ENCODE assay signal across 14 cellular contexts in genomic region chr19:1009043-1009975, GRCh38. TPM values are rescaled to one million over a fixed set of nuclear protein-coding genes. Genes with fewer than 3 reads are reported as not detected.
DNase-seq lines count a peak whose midpoint lies in the region; ATAC-seq, FAIRE-seq and TF ChIP-seq lines count a peak whose summit lies in the region.
"Had no signal": no experiment of that assay in that cellular context is flagged by ENCODE, and none has a peak within 500 bp of the region (broad histone marks: within the 10 kb centered on the region; RNA-seq: fewer than 3 reads in every experiment).

No MANE protein-coding gene starts in this region.

- FAIRE-seq in H54 (lab: Jason Lieb, UNC) (no peak), endothelial cell of umbilical vein (lab: Jason Lieb, UNC) (no peak)
- FAIRE-seq: RCC 7860 had no signal

- CTCF ChIA-PET in endothelial cell of umbilical vein (lab: Charles Lee) = no interaction called here

- H3K9ac ChIP-seq in endothelial cell of umbilical vein (replicated peaks; ENCODE audit: extremely low read depth, insufficient read depth, low read length) = no peak overlapping the region

- H3K79me2 ChIP-seq in endothelial cell of umbilical vein (ENCODE audit: control insufficient read depth, insufficient read depth, low read length) = peaks cover 12% of the 10 kb centered on the region

- H4K20me1 ChIP-seq in endothelial cell of umbilical vein (replicated peaks; ENCODE audit: control insufficient read depth, extremely low read depth, insufficient read depth, low read length) = no peaks in the 10 kb centered on the region

- DNase-seq in H54 (ENCODE audit: insufficient read length, low spot score) (peak; percentile 77), endothelial cell of umbilical vein (ENCODE audit: low read depth, low spot score) (no peak), mucosa of descending colon (peak in 2 of 3 donors; percentile 56 to 62), NCI-H146 (lab: John Stamatoyannopoulos, UW) (no peak)
- no peak for DNase-seq in activated CD4-positive, alpha-beta T cell treated with anti-CD3 and anti-CD28 coated beads, Interleukin-2, amount 50 U/mL, for 1 hour
- DNase-seq: activated naive CD4-positive, alpha-beta T cell treated with Interleukin-2 at 50 U/mL for 16 hours; BE2C; NCI-H1105 treated with DMSO at 0.1 percent for 48 hours; NCI-H446 treated with DMSO at 0.1 percent for 48 hours; stimulated activated CD4-positive, alpha-beta T cell treated with anti-CD3 and anti-CD28 coated beads, Interleukin-4, amount 100 ng/mL, for 24 hours; T-helper 9 cell had no signal

- no peak overlapping the region for H2AFZ ChIP-seq in endothelial cell of umbilical vein (ENCODE audit: low read depth, low read length)

- no peaks in the 10 kb centered on the region for H3K9me3 ChIP-seq in endothelial cell of umbilical vein (replicated peaks; ENCODE audit: control insufficient read depth, insufficient read depth, low read length)
- H3K9me3 ChIP-seq in mucosa of descending colon = no peaks in the 10 kb centered on the region
- H3K9me3 ChIP-seq: BE2C had no signal

- H3K27ac ChIP-seq in endothelial cell of umbilical vein (ENCODE audit: insufficient read depth, low read depth, low read length) = no peak overlapping the region

- POLR2A ChIA-PET in endothelial cell of umbilical vein (lab: Charles Lee) = no interaction called here

- H3K4me2 ChIP-seq in endothelial cell of umbilical vein (ENCODE audit: insufficient read depth, low read length) = no peak overlapping the region

- H3K9me1 ChIP-seq in endothelial cell of umbilical vein (replicated peaks; ENCODE audit: control insufficient read depth, extremely low read depth, insufficient read depth, low read length) = no peaks in the 10 kb centered on the region

- ATAC-seq in mucosa of descending colon (peak; percentile 20), GM21526 (IDR thresholded peaks at IDR 0.05; ENCODE audit: low FRiP score, unreplicated experiment) (no peak)

- H3K27me3 ChIP-seq in endothelial cell of umbilical vein (ENCODE audit: control insufficient read depth in 2 of 2, insufficient read depth in 2 of 2, low read length in 2 of 2) = no peaks in the 10 kb centered on the region

- TF ChIP-seq CTCF in endothelial cell of umbilical vein (IDR thresholded peaks at IDR 0.05; ENCODE audit: extremely low read depth in 1 of 2, insufficient read depth in 1 of 2, low read depth in 1 of 2, low read length in 2 of 2) = no peak
- TF ChIP-seq CTCF in mucosa of descending colon (IDR thresholded peaks at IDR 0.05) = no peak

- peaks cover 5 to 21% of the 10 kb centered on the region in 2 experiments for H3K36me3 ChIP-seq in endothelial cell of umbilical vein (ENCODE audit: control insufficient read depth in 2 of 2, extremely low read depth in 1 of 2, insufficient read depth in 2 of 2, low read length in 2 of 2)
- peaks cover 7% of the 10 kb centered on the region for H3K36me3 ChIP-seq in mucosa of descending colon (ENCODE audit: low read depth)

- intact Hi-C loops in endothelial cell of umbilical vein (cut with micrococcal nuclease) = no loop called here
- intact Hi-C loops in mucosa of descending colon (cut with DNase I, micrococcal nuclease) = no loop called here

- H3K4me1 ChIP-seq in endothelial cell of umbilical vein (ENCODE audit: control insufficient read depth, extremely low read depth, insufficient read depth, low read length) = no peaks in the 10 kb centered on the region
- H3K4me1 ChIP-seq in mucosa of descending colon (ENCODE audit: low read depth) = peaks cover 2% of the 10 kb centered on the region
- H3K4me1 ChIP-seq: BE2C had no signal

- TF ChIP-seq POLR2A in H54 (IDR thresholded peaks at IDR 0.05; ENCODE audit: low read depth, low read length) = no peak
- TF ChIP-seq POLR2A in endothelial cell of umbilical vein (IDR thresholded peaks at IDR 0.05; ENCODE audit: low read depth, low read length) = no peak

- H3K4me3 ChIP-seq in endothelial cell of umbilical vein (replicated peaks in 1 of 3; ENCODE audit: insufficient read depth in 1 of 3, low read depth in 1 of 3, low read length in 3 of 3) = no peak overlapping the region
- no peak overlapping the region for H3K4me3 ChIP-seq in mucosa of descending colon

- BruUV-seq in endothelial cell of umbilical vein (replicated peaks; lab: Mats Ljungman, UMichigan) = TSS peak; percentile 66

- dilution Hi-C loops in endothelial cell of umbilical vein (cut with MboI; ENCODE audit: extremely low pct_ligation_motif_present, low sequenced_read_pairs) = no loop called here

TF ChIP-seq in endothelial cell of umbilical vein, 7 proteins besides CTCF, POLR2A, EP300 and RAD21:
- TF ChIP-seq, protein P1, sequence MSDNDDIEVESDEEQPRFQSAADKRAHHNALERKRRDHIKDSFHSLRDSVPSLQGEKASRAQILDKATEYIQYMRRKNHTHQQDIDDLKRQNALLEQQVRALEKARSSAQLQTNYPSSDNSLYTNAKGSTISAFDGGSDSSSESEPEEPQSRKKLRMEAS (IDR thresholded peaks at IDR 0.05; ENCODE audit: insufficient read depth, insufficient read length) = no peak
- TF ChIP-seq MYC (IDR thresholded peaks at IDR 0.05; ENCODE audit: low read depth, low read length) (no peak), JUN (IDR thresholded peaks at IDR 0.05; ENCODE audit: borderline replicate concordance, insufficient read depth, insufficient read length, low read depth) (no peak), GATA2 (IDR thresholded peaks at IDR 0.05; ENCODE audit: insufficient read depth, insufficient read length, low read depth, low read length) (no peak), POLR2AphosphoS5 (IDR thresholded peaks at IDR 0.05; ENCODE audit: insufficient read depth, low read depth, low read length) (no peak), FOS (IDR thresholded peaks at IDR 0.05; ENCODE audit: borderline replicate concordance, insufficient read depth, low read length) (no peak), EZH2 (IDR thresholded peaks at IDR 0.05; ENCODE audit: borderline replicate concordance, low read depth, low read length, severe bottlenecking) (no peak)
TF ChIP-seq in endothelial cell of umbilical vein: peak in this region for 0.

RNA-seq across cellular contexts. Expression of gene GRIN3B, which starts 9.1 kb away (rescaled TPM):
- 0.69 and 0.82 TPM in 2 replicates for total RNA-seq in endothelial cell of umbilical vein
- 0.43 and 0.81 TPM in 2 replicates for polyA plus RNA-seq in endothelial cell of umbilical vein
- 0.27 and 0.28 TPM in 2 replicates for polyA plus RNA-seq in endothelial cell of umbilical vein (2011; cell fraction: cytosol; rRNA removed)
- 0.77 and 1.1 TPM in 2 replicates for polyA plus RNA-seq in endothelial cell of umbilical vein (2011; cell fraction: nucleus; rRNA removed)
- 0.52 and 1.3 TPM in 2 replicates for polyA plus RNA-seq in endothelial cell of umbilical vein (2012)
- 0.13 and 0.22 TPM in 2 replicates for polyA minus RNA-seq in endothelial cell of umbilical vein
- not detected for polyA minus RNA-seq in endothelial cell of umbilical vein (2011; cell fraction: cytosol; rRNA and poly(A)+ RNA removed)
- polyA minus RNA-seq in endothelial cell of umbilical vein (2011; cell fraction: nucleus; rRNA and poly(A)+ RNA removed) = 0.34 TPM in 1 of 2 replicates, not detected in the other
- total RNA-seq in mucosa of descending colon = not detected
- total RNA-seq: activated CD8-positive, alpha-beta memory T cell treated with anti-CD3 and anti-CD28 coated beads for 36 hours had no signal

RNA-seq across cellular contexts. Expression of gene TMEM259, which starts 11.6 kb away (rescaled TPM):
- 142 and 147 TPM in 2 replicates for total RNA-seq in endothelial cell of umbilical vein
- 297 and 430 TPM in 2 replicates for polyA plus RNA-seq in endothelial cell of umbilical vein
- polyA plus RNA-seq in endothelial cell of umbilical vein (2011; cell fraction: cytosol; rRNA removed) = 93.5 and 128 TPM in 2 replicates
- 626 and 670 TPM in 2 replicates for polyA plus RNA-seq in endothelial cell of umbilical vein (2011; cell fraction: nucleus; rRNA removed)
- polyA plus RNA-seq in endothelial cell of umbilical vein (2012) = 67.8 and 100 TPM in 2 replicates
- 80.3 and 87.9 TPM in 2 replicates for polyA minus RNA-seq in endothelial cell of umbilical vein
- 53.1 TPM for polyA minus RNA-seq in endothelial cell of umbilical vein (2011; cell fraction: cytosol; rRNA and poly(A)+ RNA removed)
- 74.8 and 114 TPM in 2 replicates for polyA minus RNA-seq in endothelial cell of umbilical vein (2011; cell fraction: nucleus; rRNA and poly(A)+ RNA removed)
- total RNA-seq in mucosa of descending colon = 100 to 1,000 TPM; 185 to 199 (median 190) TPM

RNA-seq across cellular contexts. Expression of gene RNU6-2, which starts 12.0 kb away (rescaled TPM):
- total RNA-seq in endothelial cell of umbilical vein (not detected in 2 replicates), mucosa of descending colon (not detected)
- not detected in 2 replicates for polyA plus RNA-seq in endothelial cell of umbilical vein
- polyA plus RNA-seq in endothelial cell of umbilical vein (2011; cell fraction: cytosol; rRNA removed) = not detected in 2 replicates
- polyA plus RNA-seq in endothelial cell of umbilical vein (2011; cell fraction: nucleus; rRNA removed) = not detected in 2 replicates
- polyA plus RNA-seq in endothelial cell of umbilical vein (2012) = not detected in 2 replicates
- not detected in 2 replicates for polyA minus RNA-seq in endothelial cell of umbilical vein
- polyA minus RNA-seq in endothelial cell of umbilical vein (2011; cell fraction: cytosol; rRNA and poly(A)+ RNA removed) = 1,914 TPM
- polyA minus RNA-seq in endothelial cell of umbilical vein (2011; cell fraction: nucleus; rRNA and poly(A)+ RNA removed) = not detected in 2 replicates
- total RNA-seq: activated CD8-positive, alpha-beta memory T cell treated with anti-CD3 and anti-CD28 coated beads for 36 hours had no signal

RNA-seq across cellular contexts. Expression of gene CNN2, which starts 17.1 kb away (rescaled TPM):
- 280 and 286 TPM in 2 replicates for total RNA-seq in endothelial cell of umbilical vein
- polyA plus RNA-seq in endothelial cell of umbilical vein = 185 and 207 TPM in 2 replicates
- 229 and 243 TPM in 2 replicates for polyA plus RNA-seq in endothelial cell of umbilical vein (2011; cell fraction: cytosol; rRNA removed)
- polyA plus RNA-seq in endothelial cell of umbilical vein (2011; cell fraction: nucleus; rRNA removed) = 142 and 181 TPM in 2 replicates
- 136 and 160 TPM in 2 replicates for polyA plus RNA-seq in endothelial cell of umbilical vein (2012)
- polyA minus RNA-seq in endothelial cell of umbilical vein = 234 and 253 TPM in 2 replicates
- 88.5 TPM for polyA minus RNA-seq in endothelial cell of umbilical vein (2011; cell fraction: cytosol; rRNA and poly(A)+ RNA removed)
- 55.9 and 80.4 TPM in 2 replicates for polyA minus RNA-seq in endothelial cell of umbilical vein (2011; cell fraction: nucleus; rRNA and poly(A)+ RNA removed)
- total RNA-seq in mucosa of descending colon = 10 to 100 TPM; 65.0 to 88.8 (median 84.7) TPM

RNA-seq across cellular contexts. Expression of gene WDR18, which starts 25.2 kb away (rescaled TPM):
- 54.8 and 74.7 TPM in 2 replicates for total RNA-seq in endothelial cell of umbilical vein
- 102 and 151 TPM in 2 replicates for polyA plus RNA-seq in endothelial cell of umbilical vein
- polyA plus RNA-seq in endothelial cell of umbilical vein (2011; cell fraction: cytosol; rRNA removed) = 39.0 and 56.2 TPM in 2 replicates
- polyA plus RNA-seq in endothelial cell of umbilical vein (2011; cell fraction: nucleus; rRNA removed) = 80.9 and 89.5 TPM in 2 replicates
- polyA plus RNA-seq in endothelial cell of umbilical vein (2012) = 41.3 and 52.4 TPM in 2 replicates
- polyA minus RNA-seq in endothelial cell of umbilical vein = 36.0 and 49.1 TPM in 2 replicates
- polyA minus RNA-seq in endothelial cell of umbilical vein (2011; cell fraction: cytosol; rRNA and poly(A)+ RNA removed) = 87.1 TPM
- polyA minus RNA-seq in endothelial cell of umbilical vein (2011; cell fraction: nucleus; rRNA and poly(A)+ RNA removed) = 21.7 and 26.4 TPM in 2 replicates
- total RNA-seq in mucosa of descending colon = 10 to 100 TPM; 23.8 to 42.0 (median 33.0) TPM

Comparison
In these comparisons a context has a peak if more than half of its experiments do, and no peak if none do; other contexts are left out.
1. DNase-seq: peak in H54 (single experiment) and mucosa of descending colon (2 of 3); none in endothelial cell of umbilical vein (single experiment), NCI-H146 (single experiment) and activated CD4-positive, alpha-beta T cell treated with anti-CD3 and anti-CD28 coated beads, Interleukin-2, amount 50 U/mL, for 1 hour (single experiment).